Comparison of ENCODE assay signal across 8 cellular contexts in the genomic region with DNA sequence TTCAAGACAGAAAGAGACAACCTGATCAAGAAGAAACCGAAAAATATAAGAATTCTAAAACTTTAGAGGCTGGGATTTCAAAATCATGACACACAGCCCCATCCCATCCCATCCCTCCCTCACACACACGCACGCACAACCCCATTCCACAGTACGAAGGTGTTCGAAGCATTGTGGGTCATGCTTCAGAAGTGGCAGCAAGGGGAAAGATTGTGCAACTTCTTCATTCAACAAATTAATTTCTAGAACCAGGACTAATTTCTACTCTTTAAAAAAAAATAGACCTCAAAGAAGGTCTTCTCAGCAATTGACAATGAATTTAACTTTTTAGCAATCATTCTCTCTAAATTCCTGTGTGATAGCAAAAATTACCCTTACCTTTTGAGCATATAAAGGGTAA. TPM values are rescaled to one million over a fixed set of nuclear protein-coding genes. Genes with fewer than 3 reads are reported as not detected.
DNase-seq lines count a peak whose midpoint lies in the region; ATAC-seq and TF ChIP-seq lines count a peak whose summit lies in the region.

No MANE protein-coding gene starts in this region.

- peak overlapping the region; percentile 93 for H2AFZ ChIP-seq in GM23248

- ATAC-seq in gastrocnemius medialis (no peak), HG02571 (IDR thresholded peaks at IDR 0.05; ENCODE audit: unreplicated experiment) (no peak), HG02763 (IDR thresholded peaks at IDR 0.05; ENCODE audit: unreplicated experiment) (no peak)

- H3K4me1 ChIP-seq in GM23248 (ENCODE audit: insufficient read depth), result peaks cover 18% of the 10 kb centered on the region
- peaks cover 15 to 17% of the 10 kb centered on the region in 2 donors for H3K4me1 ChIP-seq in gastrocnemius medialis

- H3K4me2 ChIP-seq in GM23248 (ENCODE audit: unreplicated experiment), result peak overlapping the region; percentile 84

- TF ChIP-seq CTCF in fibroblast of pulmonary artery (IDR thresholded peaks at IDR 0.05; ENCODE audit: low read length, missing control alignments), result no peak
- TF ChIP-seq CTCF in gastrocnemius medialis (IDR thresholded peaks at IDR 0.05 in 4 of 5, conservative IDR thresholded peaks at IDR 0.05 in 1 of 5), result no peak

- no peaks in the 10 kb centered on the region for H3F3A ChIP-seq in GM23248 (ENCODE audit: insufficient read depth)

- H3K27ac ChIP-seq in GM23248 (peak overlapping the region; percentile 69), SK-N-MC (no peak overlapping the region), gastrocnemius medialis (peak overlapping the region; percentile 77 to 83 (median 82))

- no peaks in the 10 kb centered on the region for H3K9me3 ChIP-seq in GM23248 (ENCODE audit: low read depth)
- no peaks in the 10 kb centered on the region for H3K9me3 ChIP-seq in SK-N-MC (ENCODE audit: low read depth, low read length)
- H3K9me3 ChIP-seq in gastrocnemius medialis, result no peaks in the 10 kb centered on the region

- WGBS in GM23248 (ENCODE audit: low coverage in 1 of 2, low lambda C conversion rate in 2 of 2, missing lambda C conversion rate in 2 of 2), 2 experiments, result 89 to 91% methylated on average over 5 of the region's 5 CpGs

- H3K79me2 ChIP-seq in GM23248 (ENCODE audit: insufficient read depth), result no peaks in the 10 kb centered on the region

- no peaks in the 10 kb centered on the region for H3K9me2 ChIP-seq in GM23248 (ENCODE audit: insufficient read depth)

- intact Hi-C loops in gastrocnemius medialis (cut with DNase I; ENCODE audit: low total_unique reads), result loop anchor here (5.0 to 10.0 kb wide), 4 partner anchors 52 to 920 kb away; a partner anchor contains a TSS

- DNase-seq in GM23248 (no peak), SK-N-MC (ENCODE audit: low read depth, low spot score) (no peak), fibroblast of pulmonary artery (ENCODE audit: low read depth) (no peak), gastrocnemius medialis (no peak), cerebellar cortex (ENCODE audit: low spot score) (no peak)
- no peak for DNase-seq in activated CD4-positive, alpha-beta T cell treated with anti-CD3 and anti-CD28 coated beads, Interleukin-2, amount 50 U/mL, for 48 hours

- H3K9ac ChIP-seq in GM23248 (peak overlapping the region; percentile 89), SK-N-MC (ENCODE audit: insufficient read length) (no peak overlapping the region)

- H3K4me3 ChIP-seq in GM23248, result peak overlapping the region; percentile 89
- H3K4me3 ChIP-seq in SK-N-MC, result peak overlapping the region; percentile 75
- H3K4me3 ChIP-seq in fibroblast of pulmonary artery (replicated peaks; ENCODE audit: low read depth, low read length), result peak overlapping the region; percentile 76
- peak overlapping the region; percentile 70 to 84 (median 76) for H3K4me3 ChIP-seq in gastrocnemius medialis

- TF ChIP-seq POLR2A in gastrocnemius medialis (IDR thresholded peaks at IDR 0.05), result no peak

- in situ Hi-C loops in GM23248 (cut with MboI), result loop anchor here (10.0 kb wide), 1 partner anchor 90 kb away; a partner anchor contains a TSS
- in situ Hi-C loops in gastrocnemius medialis (cut with MboI; ENCODE audit: low sequenced_read_pairs in 4 of 4), result loop anchor here in 3 of 4 donors (5.0 to 10.0 kb wide), 3 partner anchors 88 to 163 kb away; a partner anchor contains a TSS

- no peaks in the 10 kb centered on the region for H3K36me3 ChIP-seq in GM23248 (ENCODE audit: low read depth)
- H3K36me3 ChIP-seq in SK-N-MC (ENCODE audit: insufficient read depth, low read length), result no peaks in the 10 kb centered on the region
- H3K36me3 ChIP-seq in gastrocnemius medialis, result no peaks in the 10 kb centered on the region

- no peaks in the 10 kb centered on the region for H4K20me1 ChIP-seq in GM23248 (ENCODE audit: insufficient read depth)

- H3K27me3 ChIP-seq in GM23248 (replicated peaks; ENCODE audit: insufficient read depth) (no peaks in the 10 kb centered on the region), gastrocnemius medialis (no peaks in the 10 kb centered on the region)

RNA-seq across cellular contexts. Expression of a gene that starts 0.9 kb away (rescaled TPM):
- 4.9 and 6.5 TPM in 2 replicates for total RNA-seq in GM23248 (2014; rRNA removed; shearing (Covaris generic))
- 12.4 and 14.0 TPM in 2 replicates for polyA plus RNA-seq in GM23248 (2016; fragmentation: Nextera tagmentation; extraction: Ambion mirVana)
- total RNA-seq in gastrocnemius medialis, result 1 to 10 TPM in 1 of 4 donors, under 1 TPM in 2, not detected in 1; 0.38 to 2.0 (median 0.44) TPM

RNA-seq across cellular contexts. Expression of a gene that starts 1.0 kb away (rescaled TPM):
- total RNA-seq in GM23248 (2014; rRNA removed; shearing (Covaris generic)), result 19.5 and 22.6 TPM in 2 replicates
- 7.2 and 9.2 TPM in 2 replicates for polyA plus RNA-seq in GM23248 (2016; fragmentation: Nextera tagmentation; extraction: Ambion mirVana)
- total RNA-seq in gastrocnemius medialis, result 10 to 100 TPM in 2 of 4 donors, 1 to 10 TPM in 2; 8.2 to 12.7 (median 10.1) TPM

RNA-seq across cellular contexts. Expression of a gene that starts 51.9 kb away (rescaled TPM):
- total RNA-seq in GM23248 (2014; rRNA removed; shearing (Covaris generic)), result 25.8 and 27.6 TPM in 2 replicates
- polyA plus RNA-seq in GM23248 (2016; fragmentation: Nextera tagmentation; extraction: Ambion mirVana), result 43.1 and 43.5 TPM in 2 replicates
- 10 to 100 TPM; 20.8 to 42.3 (median 25.6) TPM for total RNA-seq in gastrocnemius medialis
